Comparison of ENCODE assay signal across 16 cellular contexts in the genomic region with DNA sequence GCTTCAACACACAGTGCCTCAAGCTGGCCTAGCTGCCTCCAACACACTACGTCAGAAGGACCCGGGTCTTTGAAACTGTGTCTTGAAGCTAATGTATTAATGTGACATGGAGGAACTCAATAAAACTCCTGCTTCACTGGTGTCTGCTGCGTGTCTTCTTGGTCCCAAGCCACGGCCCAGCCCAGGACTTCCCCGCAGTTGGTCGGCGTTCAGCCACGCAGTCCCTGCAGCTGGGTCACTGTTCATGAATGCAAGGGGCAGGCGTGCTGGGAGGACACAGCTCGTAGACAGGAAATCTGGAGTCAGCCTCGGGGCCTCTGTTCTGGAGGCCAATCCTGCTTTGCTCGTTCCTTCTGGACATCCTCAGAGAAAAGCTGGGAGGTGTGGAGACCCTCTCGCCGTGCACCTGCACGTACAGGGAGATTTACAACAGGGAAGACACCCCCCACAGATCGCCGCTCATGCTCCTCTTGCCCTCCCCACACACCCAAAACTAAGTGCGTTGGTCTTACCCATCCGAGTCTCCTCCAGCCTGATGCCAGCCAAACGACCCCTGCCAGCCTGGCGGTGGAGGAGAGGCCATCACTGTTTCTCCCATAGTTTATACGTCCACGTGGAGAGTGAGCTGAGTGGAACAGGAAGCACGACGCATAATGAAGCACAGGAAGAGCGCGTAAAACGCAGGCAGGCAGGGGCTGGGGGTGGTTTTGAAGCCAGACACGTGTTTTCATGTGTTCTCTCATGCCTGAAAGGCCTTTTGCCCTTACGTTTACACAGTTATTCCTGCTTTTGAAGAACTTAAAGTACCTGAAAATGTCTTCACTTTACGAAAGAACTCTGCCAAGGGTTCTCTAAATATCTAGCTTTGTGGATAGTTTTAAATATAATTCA.
DNase-seq lines count a peak whose midpoint lies in the region; ATAC-seq lines count a peak whose summit lies in the region.
"Had no signal": no experiment of that assay in that cellular context is flagged by ENCODE, and none has a peak within 500 bp of the region (broad histone marks: within the 10 kb centered on the region; RNA-seq: fewer than 3 reads in every experiment).

No MANE protein-coding gene starts in this region.

- peak overlapping the region; percentile 65 to 86 for H3K27ac Mint-ChIP-seq in stimulated activated naive CD8-positive, alpha-beta T cell treated with anti-CD3 and anti-CD28 coated beads, Interleukin-15, amount 100 ng/mL, for 72 hours
- peak overlapping the region; percentile 79 for H3K27ac Mint-ChIP-seq in memory B cell

- peaks cover 19% of the 10 kb centered on the region for H3K36me3 Mint-ChIP-seq in memory B cell

- H3K4me1 Mint-ChIP-seq in stimulated activated naive CD8-positive, alpha-beta T cell treated with anti-CD3 and anti-CD28 coated beads, Interleukin-15, amount 100 ng/mL, for 72 hours = peaks cover 11% of the 10 kb centered on the region
- H3K4me1 Mint-ChIP-seq in memory B cell = peaks cover 7% of the 10 kb centered on the region

- H3K4me3 Mint-ChIP-seq in stimulated activated naive CD8-positive, alpha-beta T cell treated with anti-CD3 and anti-CD28 coated beads, Interleukin-15, amount 100 ng/mL, for 72 hours = no peak overlapping the region
- no peak overlapping the region for H3K4me3 Mint-ChIP-seq in memory B cell

- DNase-seq in stimulated activated naive CD8-positive, alpha-beta T cell treated with anti-CD3 and anti-CD28 coated beads, Interleukin-15, amount 100 ng/mL, for 72 hours = no peak
- DNase-seq in stimulated activated naive CD8-positive, alpha-beta T cell treated with anti-CD3 and anti-CD28 coated beads, Interleukin-15, Interleukin-2, amounts not matched to agents 100 U/mL and 50 U/mL, for 24 hours = no peak
- DNase-seq in RPMI8226 (peak; percentile 20), memory B cell (ENCODE audit: low spot score in 2 of 2) (no peak), NOMO-1 treated with dmso at 0.1 percent for 144 hours (lab: John Stamatoyannopoulos, UW; ENCODE audit: unreplicated experiment) (no peak)
- DNase-seq: anterior cingulate cortex; DMS79 treated with DMSO at 0.1 percent for 48 hours; foreskin melanocyte; NCI-H146; stimulated activated CD4-positive, alpha-beta T cell treated with anti-CD3 and anti-CD28 coated beads, Interleukin-4, amount 100 ng/mL, for 4 hours; stimulated activated CD8-positive, alpha-beta memory T cell treated with anti-CD3 and anti-CD28 coated beads, Interleukin-4, amount 100 ng/mL, for 48 hours; T-helper 1 cell had no signal

- ATAC-seq in stimulated activated naive CD8-positive, alpha-beta T cell treated with anti-CD3 and anti-CD28 coated beads, Interleukin-15, amount 100 ng/mL, for 72 hours = no peak
- ATAC-seq in stimulated activated naive CD8-positive, alpha-beta T cell treated with anti-CD3 and anti-CD28 coated beads, Interleukin-15, Interleukin-2, amounts not matched to agents 100 U/mL and 50 U/mL, for 24 hours = no peak
- ATAC-seq in memory B cell (ENCODE audit: low read depth) (peak; percentile 53), HG03571 (IDR thresholded peaks at IDR 0.05; ENCODE audit: unreplicated experiment) (no peak), HG02759 (IDR thresholded peaks at IDR 0.05; ENCODE audit: unreplicated experiment) (no peak), GM18858 (IDR thresholded peaks at IDR 0.05; ENCODE audit: unreplicated experiment) (no peak)
- ATAC-seq: HCT116 had no signal

- no peaks in the 10 kb centered on the region for H3K9me3 Mint-ChIP-seq in stimulated activated naive CD8-positive, alpha-beta T cell treated with anti-CD3 and anti-CD28 coated beads, Interleukin-15, amount 100 ng/mL, for 72 hours
- H3K9me3 Mint-ChIP-seq in memory B cell = no peaks in the 10 kb centered on the region

- H3K27me3 Mint-ChIP-seq in stimulated activated naive CD8-positive, alpha-beta T cell treated with anti-CD3 and anti-CD28 coated beads, Interleukin-15, amount 100 ng/mL, for 72 hours = no peaks in the 10 kb centered on the region
- H3K27me3 Mint-ChIP-seq in memory B cell = no peaks in the 10 kb centered on the region
